Comparison of ENCODE assay signal across 38 cellular contexts in genomic region chr2:121179467-121179866, GRCh38.
"Had no signal": no experiment of that assay in that cellular context is flagged by ENCODE, and none has a peak within 500 bp of the region (broad histone marks: within the 10 kb centered on the region; RNA-seq: fewer than 3 reads in every experiment).

No MANE protein-coding gene starts in this region.

- DNase-seq: activated effector memory CD4-positive, alpha-beta T cell treated with anti-CD3 and anti-CD28 coated beads, Interleukin-2, amount 50 U/mL, for 16 hours; activated effector memory CD4-positive, alpha-beta T cell treated with Interleukin-2 at 50 U/mL for 16 hours; activated gamma-delta T cell; activated gamma-delta T cell treated with Interleukin-2 at 50 U/mL for 16 hours; activated naive CD4-positive, alpha-beta T cell; activated naive CD4-positive, alpha-beta T cell treated with anti-CD3 and anti-CD28 coated beads for 36 hours; activated naive CD4-positive, alpha-beta T cell treated with anti-CD3 and anti-CD28 coated beads, Interleukin-2, amount 10 ng/mL, durations not matched to agents 7 days and 5 days; activated naive CD4-positive, alpha-beta T cell treated with anti-CD3 and anti-CD28 coated beads, Interleukin-2, amount 50 U/mL, for 16 hours; activated naive CD4-positive, alpha-beta T cell treated with Interleukin-2 at 50 U/mL for 16 hours; activated naive CD8-positive, alpha-beta T cell treated with anti-CD3 and anti-CD28 coated beads for 36 hours; activated naive CD8-positive, alpha-beta T cell treated with anti-CD3 and anti-CD28 coated beads, Interleukin-2, amount 10 ng/mL, durations not matched to agents 7 days and 5 days; activated naive CD8-positive, alpha-beta T cell treated with anti-CD3 and anti-CD28 coated beads, Interleukin-2, amount 50 U/mL, for 24 hours; activated T-cell treated with anti-CD3 and anti-CD28 coated beads, Interleukin-2, amount 50 U/mL, for 1 hour; activated T-cell treated with anti-CD3 and anti-CD28 coated beads, Interleukin-2, amount 50 U/mL, for 24 hours; activated T-cell treated with anti-CD3 and anti-CD28 coated beads, Interleukin-2, amount 50 U/mL, for 4 hours; activated T-cell treated with anti-CD3 and anti-CD28 coated beads, Interleukin-2, amount 50 U/mL, for 48 hours; activated T-cell treated with anti-CD3 and anti-CD28 coated beads, Interleukin-2, amount 50 U/mL, for 72 hours; adrenal gland; amniotic stem cell; amygdala; anterior cingulate cortex; aorta; body of pancreas; brain microvascular endothelial cell; caudate nucleus; central memory CD4-positive, alpha-beta T cell; cerebellar nuclear complex had no signal

- H3K27ac Mint-ChIP-seq: activated naive CD4-positive, alpha-beta T cell treated with anti-CD3 and anti-CD28 coated beads for 36 hours; activated naive CD4-positive, alpha-beta T cell treated with anti-CD3 and anti-CD28 coated beads, Interleukin-2, amount 10 ng/mL, durations not matched to agents 7 days and 5 days; activated naive CD4-positive, alpha-beta T cell treated with anti-CD3 and anti-CD28 coated beads, Interleukin-2, amount 50 U/mL, for 24 hours; activated naive CD4-positive, alpha-beta T cell treated with anti-CD3 and anti-CD28 coated beads, Interleukin-2, amount 50 U/mL, for 72 hours; activated naive CD8-positive, alpha-beta T cell; activated naive CD8-positive, alpha-beta T cell treated with anti-CD3 and anti-CD28 coated beads for 36 hours; activated naive CD8-positive, alpha-beta T cell treated with anti-CD3 and anti-CD28 coated beads, Interleukin-2, amount 10 ng/mL, durations not matched to agents 7 days and 5 days; activated naive CD8-positive, alpha-beta T cell treated with anti-CD3 and anti-CD28 coated beads, Interleukin-2, amount 50 U/mL, for 24 hours; activated T-cell treated with anti-CD3 and anti-CD28 coated beads, Interleukin-2, amount 50 U/mL, for 24 hours; activated T-cell treated with anti-CD3 and anti-CD28 coated beads, Interleukin-2, amount 50 U/mL, for 72 hours; activated T-helper 1 cell treated with anti-CD3 and anti-CD28 coated beads, Interleukin-12 subunit alpha, Interleukin-12 subunit beta, Interleukin-2, Interleukin-4 antibody, amounts not matched to agents 30 ng/mL and 10 ng/mL and 1 ng/mL, durations not matched to agents 14 hours and 24 hours and 36 hours; activated T-helper 17 cell treated with anti-CD3 and anti-CD28 coated beads, Interleukin-2, amount 50 U/mL, for 72 hours; activated T-helper 2 cell treated with anti-CD3 and anti-CD28 coated beads, Interferon-gamma antibody, Interleukin-2, Interleukin-4, amounts not matched to agents 10 μg/mL and 5 μg/mL and 100 μg/mL, durations not matched to agents 14 hours and 24 hours and 36 hours; brain had no signal

- H3K27ac ChIP-seq: adrenal gland, ascending aorta, body of pancreas, brain microvascular endothelial cell, breast epithelium, cardiac muscle cell had no signal

- H3K9me3 Mint-ChIP-seq: activated naive CD4-positive, alpha-beta T cell treated with anti-CD3 and anti-CD28 coated beads for 36 hours; activated naive CD4-positive, alpha-beta T cell treated with anti-CD3 and anti-CD28 coated beads, Interleukin-2, amount 10 ng/mL, durations not matched to agents 7 days and 5 days; activated naive CD4-positive, alpha-beta T cell treated with anti-CD3 and anti-CD28 coated beads, Interleukin-2, amount 50 U/mL, for 24 hours; activated naive CD4-positive, alpha-beta T cell treated with anti-CD3 and anti-CD28 coated beads, Interleukin-2, amount 50 U/mL, for 72 hours; activated naive CD8-positive, alpha-beta T cell treated with anti-CD3 and anti-CD28 coated beads for 36 hours; activated naive CD8-positive, alpha-beta T cell treated with anti-CD3 and anti-CD28 coated beads, Interleukin-2, amount 10 ng/mL, durations not matched to agents 7 days and 5 days; activated naive CD8-positive, alpha-beta T cell treated with anti-CD3 and anti-CD28 coated beads, Interleukin-2, amount 50 U/mL, for 24 hours; activated T-cell treated with anti-CD3 and anti-CD28 coated beads, Interleukin-2, amount 50 U/mL, for 24 hours; activated T-cell treated with anti-CD3 and anti-CD28 coated beads, Interleukin-2, amount 50 U/mL, for 4 hours; activated T-cell treated with anti-CD3 and anti-CD28 coated beads, Interleukin-2, amount 50 U/mL, for 72 hours; activated T-helper 1 cell treated with anti-CD3 and anti-CD28 coated beads, Interleukin-12 subunit alpha, Interleukin-12 subunit beta, Interleukin-2, Interleukin-4 antibody, amounts not matched to agents 30 ng/mL and 10 ng/mL and 1 ng/mL, durations not matched to agents 14 hours and 24 hours and 36 hours; activated T-helper 17 cell treated with anti-CD3 and anti-CD28 coated beads, Interleukin-2, amount 50 U/mL, for 72 hours; activated T-helper 2 cell treated with anti-CD3 and anti-CD28 coated beads, Interferon-gamma antibody, Interleukin-2, Interleukin-4, amounts not matched to agents 10 μg/mL and 5 μg/mL and 100 μg/mL, durations not matched to agents 14 hours and 24 hours and 36 hours; central memory CD8-positive, alpha-beta T cell had no signal

- H3K9me3 ChIP-seq: adrenal gland, ascending aorta, body of pancreas, breast epithelium had no signal

- H3K4me1 Mint-ChIP-seq: activated naive CD4-positive, alpha-beta T cell treated with anti-CD3 and anti-CD28 coated beads, Interleukin-2, amount 10 ng/mL, durations not matched to agents 7 days and 5 days; activated naive CD4-positive, alpha-beta T cell treated with anti-CD3 and anti-CD28 coated beads, Interleukin-2, amount 50 U/mL, for 24 hours; activated naive CD8-positive, alpha-beta T cell treated with anti-CD3 and anti-CD28 coated beads for 36 hours; activated naive CD8-positive, alpha-beta T cell treated with anti-CD3 and anti-CD28 coated beads, Interleukin-2, amount 10 ng/mL, durations not matched to agents 7 days and 5 days; activated naive CD8-positive, alpha-beta T cell treated with anti-CD3 and anti-CD28 coated beads, Interleukin-2, amount 50 U/mL, for 24 hours; activated T-helper 17 cell treated with anti-CD3 and anti-CD28 coated beads, Interleukin-2, amount 50 U/mL, for 72 hours; brain; central memory CD8-positive, alpha-beta T cell had no signal

- H3K36me3 ChIP-seq: adrenal gland, ascending aorta, brain microvascular endothelial cell, breast epithelium, cardiac muscle cell had no signal

- H3K36me3 Mint-ChIP-seq: activated naive CD4-positive, alpha-beta T cell treated with anti-CD3 and anti-CD28 coated beads, Interleukin-2, amount 10 ng/mL, durations not matched to agents 7 days and 5 days; activated naive CD4-positive, alpha-beta T cell treated with anti-CD3 and anti-CD28 coated beads, Interleukin-2, amount 50 U/mL, for 24 hours; activated naive CD4-positive, alpha-beta T cell treated with anti-CD3 and anti-CD28 coated beads, Interleukin-2, amount 50 U/mL, for 72 hours; activated naive CD8-positive, alpha-beta T cell; activated naive CD8-positive, alpha-beta T cell treated with anti-CD3 and anti-CD28 coated beads for 36 hours; activated naive CD8-positive, alpha-beta T cell treated with anti-CD3 and anti-CD28 coated beads, Interleukin-2, amount 10 ng/mL, durations not matched to agents 7 days and 5 days; brain had no signal

- H3K27me3 ChIP-seq: ascending aorta, body of pancreas, brain microvascular endothelial cell, breast epithelium, cardiac muscle cell had no signal

- H3K4me3 Mint-ChIP-seq: activated naive CD4-positive, alpha-beta T cell treated with anti-CD3 and anti-CD28 coated beads for 36 hours; activated naive CD4-positive, alpha-beta T cell treated with anti-CD3 and anti-CD28 coated beads, Interleukin-2, amount 10 ng/mL, durations not matched to agents 7 days and 5 days; activated naive CD4-positive, alpha-beta T cell treated with anti-CD3 and anti-CD28 coated beads, Interleukin-2, amount 50 U/mL, for 24 hours; activated naive CD8-positive, alpha-beta T cell; activated naive CD8-positive, alpha-beta T cell treated with anti-CD3 and anti-CD28 coated beads for 36 hours; activated naive CD8-positive, alpha-beta T cell treated with anti-CD3 and anti-CD28 coated beads, Interleukin-2, amount 10 ng/mL, durations not matched to agents 7 days and 5 days; activated naive CD8-positive, alpha-beta T cell treated with anti-CD3 and anti-CD28 coated beads, Interleukin-2, amount 50 U/mL, for 24 hours; activated T-cell treated with anti-CD3 and anti-CD28 coated beads, Interleukin-2, amount 50 U/mL, for 24 hours; activated T-cell treated with anti-CD3 and anti-CD28 coated beads, Interleukin-2, amount 50 U/mL, for 4 hours; activated T-cell treated with anti-CD3 and anti-CD28 coated beads, Interleukin-2, amount 50 U/mL, for 72 hours; activated T-helper 1 cell treated with anti-CD3 and anti-CD28 coated beads, Interleukin-12 subunit alpha, Interleukin-12 subunit beta, Interleukin-2, Interleukin-4 antibody, amounts not matched to agents 30 ng/mL and 10 ng/mL and 1 ng/mL, durations not matched to agents 14 hours and 24 hours and 36 hours; activated T-helper 17 cell treated with anti-CD3 and anti-CD28 coated beads, Interleukin-2, amount 50 U/mL, for 72 hours; brain; central memory CD8-positive, alpha-beta T cell had no signal

- H3K27me3 Mint-ChIP-seq: activated naive CD8-positive, alpha-beta T cell treated with anti-CD3 and anti-CD28 coated beads for 36 hours had no signal

- H3K4me3 ChIP-seq: adrenal gland, ascending aorta, body of pancreas, breast epithelium, cardiac muscle cell had no signal

- H3K4me1 ChIP-seq: adrenal gland, ascending aorta, body of pancreas, breast epithelium had no signal

- ATAC-seq: activated naive CD4-positive, alpha-beta T cell treated with anti-CD3 and anti-CD28 coated beads, Interleukin-2, amount 50 U/mL, for 72 hours; activated naive CD8-positive, alpha-beta T cell treated with anti-CD3 and anti-CD28 coated beads, Interleukin-2, amount 50 U/mL, for 24 hours; activated T-cell treated with anti-CD3 and anti-CD28 coated beads, Interleukin-2, amount 50 U/mL, for 4 hours; activated T-cell treated with anti-CD3 and anti-CD28 coated beads, Interleukin-2, amount 50 U/mL, for 72 hours; activated T-helper 17 cell treated with anti-CD3 and anti-CD28 coated beads, Interleukin-2, amount 50 U/mL, for 72 hours; body of pancreas had no signal
